23 cellular contexts compared by ENCODE assay signal in the genomic region with DNA sequence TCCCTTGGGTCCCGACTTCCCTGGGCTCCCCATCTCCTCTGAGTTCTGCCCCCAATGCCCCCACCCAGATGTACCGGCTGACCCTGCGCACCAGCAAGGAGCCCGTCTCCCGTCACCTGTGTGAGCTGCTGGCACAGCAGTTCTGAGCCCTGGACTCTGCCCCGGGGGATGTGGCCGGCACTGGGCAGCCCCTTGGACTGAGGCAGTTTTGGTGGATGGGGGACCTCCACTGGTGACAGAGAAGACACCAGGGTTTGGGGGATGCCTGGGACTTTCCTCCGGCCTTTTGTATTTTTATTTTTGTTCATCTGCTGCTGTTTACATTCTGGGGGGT. TPM values are rescaled to one million over a fixed set of nuclear protein-coding genes. Genes with fewer than 3 reads are reported as not detected.
DNase-seq lines count a peak whose midpoint lies in the region; ATAC-seq and TF ChIP-seq lines count a peak whose summit lies in the region.
"Had no signal": no experiment of that assay in that cellular context is flagged by ENCODE, and none has a peak within 500 bp of the region (broad histone marks: within the 10 kb centered on the region; RNA-seq: fewer than 3 reads in every experiment).

No MANE protein-coding gene starts in this region.

- H3K27me3 ChIP-seq in neural progenitor cell = no peaks in the 10 kb centered on the region
- H3K27me3 ChIP-seq: esophagus muscularis mucosa, gastroesophageal sphincter, suprapubic skin, uterus had no signal

- no peak overlapping the region for H3K27ac ChIP-seq in neural progenitor cell
- H3K27ac ChIP-seq: esophagus muscularis mucosa, suprapubic skin, uterus had no signal

- H3K4me2 ChIP-seq in neural progenitor cell = no peak overlapping the region

- peaks cover 14% of the 10 kb centered on the region for H3K4me1 Mint-ChIP-seq in T-helper 1 cell treated with Interleukin-12 subunit alpha and Interleukin-12 subunit beta and Interleukin-4 antibody, amounts not matched to agents 30 μg/mL and 1 μg/mL, for 36 hours (ENCODE audit: low read depth)
- H3K4me1 Mint-ChIP-seq in IgD-negative memory B cell = peaks cover 7 to 17% (median 15%) of the 10 kb centered on the region in 3 donors
- peaks cover 49% of the 10 kb centered on the region for H3K4me1 Mint-ChIP-seq in dendritic cell treated with granulocyte-macrophage colony-stimulating factor and Interleukin-4, amounts not matched to agents 40 ng/mL and 50 ng/mL, for 4 days (ENCODE audit: low read depth)
- peaks cover 28% of the 10 kb centered on the region for H3K4me1 Mint-ChIP-seq in neural progenitor cell

- H3K36me3 Mint-ChIP-seq in T-helper 1 cell treated with Interleukin-12 subunit alpha and Interleukin-12 subunit beta and Interleukin-4 antibody, amounts not matched to agents 30 μg/mL and 1 μg/mL, for 36 hours (ENCODE audit: low read depth) = peaks cover 9% of the 10 kb centered on the region
- H3K36me3 Mint-ChIP-seq in IgD-negative memory B cell (peaks cover 7% of the 10 kb centered on the region), neural progenitor cell (peaks cover 10% of the 10 kb centered on the region)
- H3K36me3 Mint-ChIP-seq in dendritic cell treated with granulocyte-macrophage colony-stimulating factor and Interleukin-4, amounts not matched to agents 40 ng/mL and 50 ng/mL, for 4 days (ENCODE audit: low read depth) = peaks cover 81% of the 10 kb centered on the region

- no peak for TF ChIP-seq CTCF in neural progenitor cell (IDR thresholded peaks at IDR 0.05)

- no peaks in the 10 kb centered on the region for H3K9me3 ChIP-seq in neural progenitor cell (ENCODE audit: low read depth)
- H3K9me3 ChIP-seq: esophagus muscularis mucosa, gastroesophageal sphincter, suprapubic skin, uterus had no signal

- peak overlapping the region; percentile 17 for H3K27ac Mint-ChIP-seq in T-helper 1 cell treated with Interleukin-12 subunit alpha and Interleukin-12 subunit beta and Interleukin-4 antibody, amounts not matched to agents 30 μg/mL and 1 μg/mL, for 36 hours
- H3K27ac Mint-ChIP-seq in IgD-negative memory B cell = peak overlapping the region in 2 of 3 donors; percentile 73 to 90
- peak overlapping the region; percentile 31 for H3K27ac Mint-ChIP-seq in dendritic cell treated with granulocyte-macrophage colony-stimulating factor and Interleukin-4, amounts not matched to agents 40 ng/mL and 50 ng/mL, for 4 days
- H3K27ac Mint-ChIP-seq in neural progenitor cell = peak overlapping the region; percentile 6

- H3K79me2 ChIP-seq in neural progenitor cell (ENCODE audit: low read depth) = no peaks in the 10 kb centered on the region

- H3K27me3 Mint-ChIP-seq in T-helper 1 cell treated with Interleukin-12 subunit alpha and Interleukin-12 subunit beta and Interleukin-4 antibody, amounts not matched to agents 30 μg/mL and 1 μg/mL, for 36 hours (ENCODE audit: low read depth) = no peaks in the 10 kb centered on the region
- H3K27me3 Mint-ChIP-seq in IgD-negative memory B cell (no peaks in the 10 kb centered on the region), neural progenitor cell (ENCODE audit: insufficient read depth, low read depth) (peaks cover 8% of the 10 kb centered on the region)
- peaks cover 3% of the 10 kb centered on the region for H3K27me3 Mint-ChIP-seq in dendritic cell treated with granulocyte-macrophage colony-stimulating factor and Interleukin-4, amounts not matched to agents 40 ng/mL and 50 ng/mL, for 4 days
- H3K27me3 Mint-ChIP-seq: activated CD4-positive, alpha-beta T cell treated with anti-CD3 and anti-CD28 coated beads for 36 hours had no signal

- H3K9ac ChIP-seq in neural progenitor cell = no peak overlapping the region

- ATAC-seq in HG02884 (IDR thresholded peaks at IDR 0.05; ENCODE audit: unreplicated experiment) (no peak), GM21447 (IDR thresholded peaks at IDR 0.05; ENCODE audit: unreplicated experiment) (no peak)
- ATAC-seq: activated CD4-positive, alpha-beta T cell treated with anti-CD3 and anti-CD28 coated beads for 36 hours; gastroesophageal sphincter; HepG2 had no signal

- peaks cover 11% of the 10 kb centered on the region for H4K20me1 ChIP-seq in neural progenitor cell (ENCODE audit: low read depth)

- intact Hi-C loops in dendritic cell treated with granulocyte-macrophage colony-stimulating factor and Interleukin-4, amounts not matched to agents 40 ng/mL and 50 ng/mL, for 4 days (cut with micrococcal nuclease) = no loop called here

- peaks cover 43% of the 10 kb centered on the region for H3F3A ChIP-seq in neural progenitor cell (ENCODE audit: low read depth)

- no peak overlapping the region for H3K4me3 Mint-ChIP-seq in T-helper 1 cell treated with Interleukin-12 subunit alpha and Interleukin-12 subunit beta and Interleukin-4 antibody, amounts not matched to agents 30 μg/mL and 1 μg/mL, for 36 hours
- H3K4me3 Mint-ChIP-seq in IgD-negative memory B cell (peak overlapping the region in 3 of 4 donors; percentile 17 to 54 (median 17)), neural progenitor cell (no peak overlapping the region)
- no peak overlapping the region for H3K4me3 Mint-ChIP-seq in dendritic cell treated with granulocyte-macrophage colony-stimulating factor and Interleukin-4, amounts not matched to agents 40 ng/mL and 50 ng/mL, for 4 days
- H3K4me3 Mint-ChIP-seq: activated CD4-positive, alpha-beta T cell treated with anti-CD3 and anti-CD28 coated beads for 36 hours had no signal

- H3K9me3 Mint-ChIP-seq in T-helper 1 cell treated with Interleukin-12 subunit alpha and Interleukin-12 subunit beta and Interleukin-4 antibody, amounts not matched to agents 30 μg/mL and 1 μg/mL, for 36 hours = no peaks in the 10 kb centered on the region
- H3K9me3 Mint-ChIP-seq in IgD-negative memory B cell (no peaks in the 10 kb centered on the region), neural progenitor cell (no peaks in the 10 kb centered on the region)
- H3K9me3 Mint-ChIP-seq in dendritic cell treated with granulocyte-macrophage colony-stimulating factor and Interleukin-4, amounts not matched to agents 40 ng/mL and 50 ng/mL, for 4 days = no peaks in the 10 kb centered on the region

- H2AFZ ChIP-seq in neural progenitor cell (replicated peaks) = no peak overlapping the region

- DNase-seq in T-helper 1 cell (no peak), neural progenitor cell (ENCODE audit: low spot score) (no peak), GDM1 (lab: John Stamatoyannopoulos, UW) (no peak)
- DNase-seq: 8988T; activated CD4-positive, alpha-beta T cell treated with anti-CD3 and anti-CD28 coated beads for 36 hours; aorta; cerebellar nuclear complex; effector CD4-positive, alpha-beta T cell; EL; NCI-H1436 treated with DMSO at 0.1 percent for 48 hours; NCI-H526; stimulated activated CD4-positive, alpha-beta T cell treated with anti-CD3 and anti-CD28 coated beads, Interleukin-4, amount 100 ng/mL, for 24 hours; uterus had no signal

- no peak overlapping the region for H3K4me3 ChIP-seq in neural progenitor cell
- H3K4me3 ChIP-seq: esophagus muscularis mucosa, gastroesophageal sphincter, suprapubic skin, uterus had no signal

- no peaks in the 10 kb centered on the region for H3K36me3 ChIP-seq in neural progenitor cell
- H3K36me3 ChIP-seq: uterus had no signal

- H3K4me1 ChIP-seq in neural progenitor cell = peaks cover 18% of the 10 kb centered on the region

RNA-seq across cellular contexts. Expression of a gene that starts 6.5 kb away (rescaled TPM):
- polyA plus RNA-seq in IgD-negative memory B cell = 6.6 TPM
- 24.6 and 37.8 TPM in 2 replicates for total RNA-seq in neural progenitor cell (ENCODE audit: low replicate concordance)
- total RNA-seq: HepG2 had no signal

RNA-seq across cellular contexts. Expression of a gene that starts 11.5 kb away (rescaled TPM):
- polyA plus RNA-seq in IgD-negative memory B cell = 54.7 TPM
- total RNA-seq in neural progenitor cell (ENCODE audit: low replicate concordance) = 44.9 and 54.1 TPM in 2 replicates

RNA-seq across cellular contexts. Expression of a gene that starts 39.8 kb away (rescaled TPM):
- 6.5 TPM for polyA plus RNA-seq in IgD-negative memory B cell
- 61.6 and 137 TPM in 2 replicates for total RNA-seq in neural progenitor cell (ENCODE audit: low replicate concordance)

RNA-seq across cellular contexts. Expression of a gene that starts 43.5 kb away (rescaled TPM):
- polyA plus RNA-seq in IgD-negative memory B cell = 0.15 TPM
- total RNA-seq in neural progenitor cell (ENCODE audit: low replicate concordance) = 0.37 TPM in 1 of 2 replicates, not detected in the other
- total RNA-seq: HepG2, renal cortical epithelial cell had no signal

RNA-seq across cellular contexts. Expression of a gene that starts 44.4 kb away (rescaled TPM):
- polyA plus RNA-seq in IgD-negative memory B cell = 45.0 TPM
- total RNA-seq in neural progenitor cell (ENCODE audit: low replicate concordance) = 63.5 and 218 TPM in 2 replicates

Comparison
In these comparisons a context has a peak if more than half of its experiments do, and no peak if none do; other contexts are left out.
1. H3K27ac Mint-ChIP-seq: peak in every context shown above with its lines; median percentile 82 in IgD-negative memory B cell; 31 in dendritic cell treated with granulocyte-macrophage colony-stimulating factor and Interleukin-4, amounts not matched to agents 40 ng/mL and 50 ng/mL, for 4 days; 17 in T-helper 1 cell treated with Interleukin-12 subunit alpha and Interleukin-12 subunit beta and Interleukin-4 antibody, amounts not matched to agents 30 μg/mL and 1 μg/mL, for 36 hours; 6 in neural progenitor cell.
2. H3K4me3 Mint-ChIP-seq: peak in IgD-negative memory B cell (3 of 4); none in T-helper 1 cell treated with Interleukin-12 subunit alpha and Interleukin-12 subunit beta and Interleukin-4 antibody, amounts not matched to agents 30 μg/mL and 1 μg/mL, for 36 hours (single experiment), dendritic cell treated with granulocyte-macrophage colony-stimulating factor and Interleukin-4, amounts not matched to agents 40 ng/mL and 50 ng/mL, for 4 days (single experiment) and neural progenitor cell (single experiment).